ENCODE assay signal across 18 cellular contexts in the genomic region with DNA sequence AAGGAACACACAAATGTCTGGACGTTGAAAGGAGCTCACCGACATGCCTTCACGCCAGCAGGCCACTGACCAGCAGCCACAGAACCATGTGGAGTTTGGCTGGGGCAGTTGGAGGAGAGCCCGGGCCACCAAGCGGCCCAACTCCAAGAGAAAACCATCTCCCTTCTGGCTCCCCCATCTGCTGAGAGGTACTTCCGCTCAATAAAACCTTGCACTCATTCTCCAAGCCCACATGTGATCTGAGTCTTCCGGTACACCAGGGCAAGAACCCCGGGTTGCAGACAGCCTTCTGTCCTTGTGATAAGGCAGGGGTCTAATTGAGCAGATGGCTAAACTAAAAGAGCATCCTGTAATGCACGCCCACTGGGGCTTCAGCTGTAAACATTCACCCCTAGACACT. TPM values are rescaled to one million over a fixed set of nuclear protein-coding genes. Genes with fewer than 3 reads are reported as not detected.
"Had no signal": no experiment of that assay in that cellular context is flagged by ENCODE, and none has a peak within 500 bp of the region (broad histone marks: within the 10 kb centered on the region; RNA-seq: fewer than 3 reads in every experiment).

No MANE protein-coding gene starts in this region.

- FAIRE-seq: endometrium, frontal cortex, small intestine had no signal

- H3K4me3 Mint-ChIP-seq: naive thymus-derived CD4-positive, alpha-beta T cell had no signal

- H3K9me3 ChIP-seq: heart right ventricle, ovary, right atrium auricular region, stomach had no signal

- H3K27ac ChIP-seq: heart right ventricle, ovary, right atrium auricular region, stomach had no signal

- H3K36me3 Mint-ChIP-seq: naive thymus-derived CD4-positive, alpha-beta T cell had no signal

- DNase-seq: effector memory CD4-positive, alpha-beta T cell; heart right ventricle; hypothalamus; mammary epithelial cell; naive thymus-derived CD4-positive, alpha-beta T cell; ovary; small intestine; stimulated activated CD4-positive, alpha-beta T cell treated with anti-CD3 and anti-CD28 coated beads, Interleukin-12 subunit alpha, Interleukin-12 subunit beta, amount 100 ng/mL, for 4 hours; stimulated activated naive CD4-positive, alpha-beta T cell; stomach; substantia nigra; trophoblast cell had no signal

- H3K4me1 Mint-ChIP-seq: naive thymus-derived CD4-positive, alpha-beta T cell had no signal

- H3K4me1 ChIP-seq: heart right ventricle, right atrium auricular region, stomach had no signal

- H3K4me3 ChIP-seq: heart right ventricle, ovary, right atrium auricular region, stomach had no signal

- H3K27me3 ChIP-seq: heart right ventricle, ovary, right atrium auricular region, stomach had no signal

- H3K36me3 ChIP-seq: heart right ventricle, ovary, right atrium auricular region, stomach had no signal

- ATAC-seq: esophagus mucosa; heart right ventricle; left lobe of liver; naive thymus-derived CD4-positive, alpha-beta T cell had no signal

- H3K27ac Mint-ChIP-seq: naive thymus-derived CD4-positive, alpha-beta T cell had no signal

RNA-seq across cellular contexts. Expression of a gene that starts 24.4 kb away (rescaled TPM):
- total RNA-seq: mononuclear cell; naive thymus-derived CD4-positive, alpha-beta T cell had no signal
- polyA plus RNA-seq: naive thymus-derived CD4-positive, alpha-beta T cell had no signal
